In genomic region chr1:42463906-42464305, GRCh38 we compare ENCODE assay signal across 8 cellular contexts. TPM values are rescaled to one million over a fixed set of nuclear protein-coding genes. Genes with fewer than 3 reads are reported as not detected.
DNase-seq lines count a peak whose midpoint lies in the region; ATAC-seq and TF ChIP-seq lines count a peak whose summit lies in the region.

No MANE protein-coding gene starts in this region.

- H4K91ac ChIP-seq in IMR-90 (ENCODE audit: insufficient read depth, low read depth, low read length), result no peak overlapping the region

- no peaks in the 10 kb centered on the region for H3K27me3 Mint-ChIP-seq in natural killer cell treated with Interleukin-12 subunit alpha and Interleukin-12 subunit beta and Interleukin-15 and Interleukin-18, amount 100 ng/mL, for 72 hours

- in situ Hi-C loops in IMR-90 (cut with MboI; ENCODE audit: low sequenced_read_pairs), result no loop called here

- no peak overlapping the region for H2BK20ac ChIP-seq in IMR-90 (ENCODE audit: low read depth, low read length)

- CTCF ChIA-PET in IMR-90 (lab: Yijun Ruan, JAX), result no interaction called here

- peak overlapping the region; percentile 74 for H3K4me3 ChIP-seq in AG09309 (ENCODE audit: control insufficient read depth, low read depth, low read length)
- no peak overlapping the region for H3K4me3 ChIP-seq in IMR-90 (ENCODE audit: insufficient read depth, low read depth, low read length)
- H3K4me3 ChIP-seq in coronary artery, result peak overlapping the region; percentile 82

- H4K20me1 ChIP-seq in IMR-90 (ENCODE audit: insufficient read depth, low read length), result no peaks in the 10 kb centered on the region

- no TSS peak for BruUV-seq in IMR-90 (replicated peaks; lab: Mats Ljungman, UMichigan)

- dilution Hi-C loops in IMR-90 (cut with HindIII; ENCODE audit: low sequenced_read_pairs, unreplicated experiment), result no loop called here

- H3K4me2 ChIP-seq in IMR-90 (ENCODE audit: low read depth, low read length), result peak overlapping the region; percentile 74

- ATAC-seq in IMR-90 (ENCODE audit: low read depth), result no peak
- ATAC-seq in natural killer cell treated with Interleukin-12 subunit alpha and Interleukin-12 subunit beta and Interleukin-15 and Interleukin-18, amount 100 ng/mL, for 72 hours, result no peak
- ATAC-seq in HG03442 (IDR thresholded peaks at IDR 0.05; ENCODE audit: unreplicated experiment), result no peak

- H3K27me3 ChIP-seq in IMR-90 (ENCODE audit: control insufficient read depth, insufficient read depth, low read length), result peaks cover 2% of the 10 kb centered on the region; the same call in 1 of the 2 replicates

- no peak overlapping the region for H3K4ac ChIP-seq in IMR-90 (ENCODE audit: low read depth, low read length)

- H3K9ac ChIP-seq in IMR-90 (ENCODE audit: low read depth, low read length), result no peak overlapping the region; the same call in 1 of the 2 replicates

- H4K5ac ChIP-seq in IMR-90 (ENCODE audit: low read depth, low read length), result no peak overlapping the region

- no peak overlapping the region for H3K14ac ChIP-seq in IMR-90 (replicated peaks; ENCODE audit: low read depth, low read length)

- no peaks in the 10 kb centered on the region for H3K79me1 ChIP-seq in IMR-90 (ENCODE audit: low read depth in 1 of 2, low read length in 2 of 2)

- H2BK120ac ChIP-seq in IMR-90 (ENCODE audit: low read depth, low read length), result no peak overlapping the region

- no peak for TF ChIP-seq CTCF in AG09309 (IDR thresholded peaks at IDR 0.05; ENCODE audit: control insufficient read depth, insufficient read depth, low read depth, low read length, missing control alignments)
- TF ChIP-seq CTCF in IMR-90 (conservative IDR thresholded peaks at IDR 0.05; ENCODE audit: low read depth, low read length), result no peak
- no peak for TF ChIP-seq CTCF in coronary artery (IDR thresholded peaks at IDR 0.05)

- POLR2A ChIA-PET in IMR-90 (lab: Charles Lee; ENCODE audit: unreplicated experiment), result no interaction called here

- H3K27ac Mint-ChIP-seq in natural killer cell treated with Interleukin-12 subunit alpha and Interleukin-12 subunit beta and Interleukin-15 and Interleukin-18, amount 100 ng/mL, for 72 hours, result peak overlapping the region in 1 of 2 donors; percentile 59

- H3K4me3 Mint-ChIP-seq in natural killer cell treated with Interleukin-12 subunit alpha and Interleukin-12 subunit beta and Interleukin-15 and Interleukin-18, amount 100 ng/mL, for 72 hours, result peak overlapping the region; percentile 76

- DNase-seq in AG09309 (ENCODE audit: low read depth) (no peak), IMR-90 (no peak), coronary artery (ENCODE audit: low spot score) (no peak), retina (no peak), dermis blood vessel endothelial cell (no peak)
- no peak for DNase-seq in natural killer cell treated with Interleukin-12 subunit alpha and Interleukin-12 subunit beta and Interleukin-15 and Interleukin-18, amount 100 ng/mL, for 72 hours (ENCODE audit: low spot score)
- no peak for DNase-seq in stimulated activated CD4-positive, alpha-beta T cell treated with anti-CD3 and anti-CD28 coated beads, Interleukin-2, amount 100 ng/mL, for 24 hours

- H3K56ac ChIP-seq in IMR-90 (ENCODE audit: extremely low read depth, insufficient read depth, low read length), result no peak overlapping the region

- 0% methylated on average over 1 of the region's 3 CpGs; no CpG with 5 or more reads in 1 of the 2 experiments for WGBS in IMR-90 (ENCODE audit: extremely low coverage in 2 of 2, insufficient read length in 1 of 2), 2 experiments

- H3K9me1 ChIP-seq in IMR-90 (ENCODE audit: insufficient read depth, low read length), result no peaks in the 10 kb centered on the region

- TF ChIP-seq POLR2A in IMR-90 (IDR thresholded peaks at IDR 0.05; ENCODE audit: low read depth, low read length), result no peak

- H3K4me1 ChIP-seq in IMR-90 (ENCODE audit: control insufficient read depth, insufficient read depth, low read length), result no peaks in the 10 kb centered on the region

- intact Hi-C loops in IMR-90 (cut with micrococcal nuclease), result loop anchor here (2.0 to 5.0 kb wide), 2 partner anchors 193 to 317 kb away; partner anchors contain the start of gene PPIH

- H3K36me3 Mint-ChIP-seq in natural killer cell treated with Interleukin-12 subunit alpha and Interleukin-12 subunit beta and Interleukin-15 and Interleukin-18, amount 100 ng/mL, for 72 hours, result peaks cover 6% of the 10 kb centered on the region

- peaks cover 13 to 24% of the 10 kb centered on the region in 2 donors for H3K4me1 Mint-ChIP-seq in natural killer cell treated with Interleukin-12 subunit alpha and Interleukin-12 subunit beta and Interleukin-15 and Interleukin-18, amount 100 ng/mL, for 72 hours (ENCODE audit: low read depth in 2 of 2)

- no peak overlapping the region for H3K18ac ChIP-seq in IMR-90 (ENCODE audit: low read depth, low read length)

- H2AFZ ChIP-seq in IMR-90 (replicated peaks; ENCODE audit: low read length, poor library complexity), result peak overlapping the region; percentile 96

- TF ChIP-seq RAD21 in IMR-90 (IDR thresholded peaks at IDR 0.05; ENCODE audit: low read length), result no peak

- H4K8ac ChIP-seq in IMR-90 (ENCODE audit: low read depth in 2 of 2, low read length in 2 of 2), result no peak overlapping the region

- H2BK15ac ChIP-seq in IMR-90 (ENCODE audit: low read depth, low read length), result no peak overlapping the region

- H3K9me3 Mint-ChIP-seq in natural killer cell treated with Interleukin-12 subunit alpha and Interleukin-12 subunit beta and Interleukin-15 and Interleukin-18, amount 100 ng/mL, for 72 hours, result no peaks in the 10 kb centered on the region

- no peak overlapping the region for H3K23ac ChIP-seq in IMR-90 (ENCODE audit: low read depth, low read length)

- H2AK9ac ChIP-seq in IMR-90 (replicated peaks; ENCODE audit: low read depth, low read length, poor library complexity), result no peak overlapping the region

- no peaks in the 10 kb centered on the region for H3K36me3 ChIP-seq in IMR-90 (ENCODE audit: control insufficient read depth, insufficient read depth, low read length)

- no peak overlapping the region for H2BK5ac ChIP-seq in IMR-90 (ENCODE audit: low read depth, low read length, poor library complexity, severe bottlenecking)

- no peaks in the 10 kb centered on the region for H3K9me3 ChIP-seq in IMR-90 (ENCODE audit: control insufficient read depth, insufficient read depth, low read length)

- H3K27ac ChIP-seq in IMR-90 (ENCODE audit: insufficient read depth, low read length), result no peak overlapping the region
- no peak overlapping the region for H3K27ac ChIP-seq in coronary artery

- H2AK5ac ChIP-seq in IMR-90 (ENCODE audit: low read depth, low read length), result no peak overlapping the region

TF ChIP-seq in IMR-90, 13 proteins besides CTCF, POLR2A, EP300 and RAD21 (continues in another document):
- TF ChIP-seq CHD1 (IDR thresholded peaks at IDR 0.05; ENCODE audit: low read depth, low read length) (no peak), USF2 (IDR thresholded peaks at IDR 0.05; ENCODE audit: low read depth, low read length) (no peak), BHLHE40 (IDR thresholded peaks at IDR 0.05; ENCODE audit: low read depth, low read length) (no peak), MAFK (IDR thresholded peaks at IDR 0.05; ENCODE audit: low read depth, low read length) (no peak), SMC3 (IDR thresholded peaks at IDR 0.05; ENCODE audit: low read depth, low read length) (no peak), MAZ (IDR thresholded peaks at IDR 0.05; ENCODE audit: borderline replicate concordance, low read depth, low read length) (no peak), RCOR1 (IDR thresholded peaks at IDR 0.05; ENCODE audit: insufficient replicate concordance, low read length) (no peak), CEBPB (IDR thresholded peaks at IDR 0.05; ENCODE audit: low read depth, low read length) (no peak)
- TF ChIP-seq, protein P1, sequence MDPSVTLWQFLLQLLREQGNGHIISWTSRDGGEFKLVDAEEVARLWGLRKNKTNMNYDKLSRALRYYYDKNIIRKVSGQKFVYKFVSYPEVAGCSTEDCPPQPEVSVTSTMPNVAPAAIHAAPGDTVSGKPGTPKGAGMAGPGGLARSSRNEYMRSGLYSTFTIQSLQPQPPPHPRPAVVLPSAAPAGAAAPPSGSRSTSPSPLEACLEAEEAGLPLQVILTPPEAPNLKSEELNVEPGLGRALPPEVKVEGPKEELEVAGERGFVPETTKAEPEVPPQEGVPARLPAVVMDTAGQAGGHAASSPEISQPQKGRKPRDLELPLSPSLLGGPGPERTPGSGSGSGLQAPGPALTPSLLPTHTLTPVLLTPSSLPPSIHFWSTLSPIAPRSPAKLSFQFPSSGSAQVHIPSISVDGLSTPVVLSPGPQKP (IDR thresholded peaks at IDR 0.05; ENCODE audit: borderline replicate concordance, low read depth, low read length), result no peak

RNA-seq across cellular contexts. Expression of gene CCDC30, which starts 0.8 kb away (rescaled TPM):
- total RNA-seq in IMR-90 (2012; rRNA removed), result under 0.01 and 0.18 TPM in 2 replicates
- polyA plus RNA-seq in IMR-90 (2012; rRNA removed), result 0.14 and 0.17 TPM in 2 replicates
- polyA plus RNA-seq in IMR-90 (2012; cell fraction: cytosol; rRNA removed), result 0.01 TPM in 1 of 2 replicates, not detected in the other
- 0.16 and 0.45 TPM in 2 replicates for polyA plus RNA-seq in IMR-90 (2012; cell fraction: nucleus; rRNA removed; ENCODE audit: low replicate concordance)
- 1 to 10 TPM in 1 of 2 donors, under 1 TPM in 1; 0.76 to 2.6 TPM for total RNA-seq in natural killer cell treated with Interleukin-12 subunit alpha and Interleukin-12 subunit beta and Interleukin-15 and Interleukin-18, amount 100 ng/mL, for 72 hours
- total RNA-seq in dermis blood vessel endothelial cell, result 0.28 and 0.68 TPM in 2 replicates

RNA-seq across cellular contexts. Expression of gene PPCS, which starts 7.6 kb away (rescaled TPM):
- total RNA-seq in IMR-90 (2012; rRNA removed), result 8.2 and 13.6 TPM in 2 replicates
- 15.3 and 18.9 TPM in 2 replicates for polyA plus RNA-seq in IMR-90 (2012; rRNA removed)
- polyA plus RNA-seq in IMR-90 (2012; cell fraction: cytosol; rRNA removed), result 10.3 and 18.4 TPM in 2 replicates
- 11.0 and 16.6 TPM in 2 replicates for polyA plus RNA-seq in IMR-90 (2012; cell fraction: nucleus; rRNA removed; ENCODE audit: low replicate concordance)
- total RNA-seq in natural killer cell treated with Interleukin-12 subunit alpha and Interleukin-12 subunit beta and Interleukin-15 and Interleukin-18, amount 100 ng/mL, for 72 hours, result 10 to 100 TPM; 26.4 to 31.3 TPM
- 46.9 and 53.8 TPM in 2 replicates for total RNA-seq in dermis blood vessel endothelial cell

RNA-seq across cellular contexts. Expression of gene ZMYND12, which starts 8.1 kb away (rescaled TPM):
- under 0.01 TPM in 1 of 2 replicates, not detected in the other for total RNA-seq in IMR-90 (2012; rRNA removed)
- polyA plus RNA-seq in IMR-90 (2012; rRNA removed), result 0.03 TPM in 1 of 2 replicates, not detected in the other
- 0.07 TPM in 1 of 2 replicates, not detected in the other for polyA plus RNA-seq in IMR-90 (2012; cell fraction: cytosol; rRNA removed)
- polyA plus RNA-seq in IMR-90 (2012; cell fraction: nucleus; rRNA removed; ENCODE audit: low replicate concordance), result 0.11 TPM in 1 of 2 replicates, not detected in the other
- not detected for total RNA-seq in natural killer cell treated with Interleukin-12 subunit alpha and Interleukin-12 subunit beta and Interleukin-15 and Interleukin-18, amount 100 ng/mL, for 72 hours
- 0.47 and 1.0 TPM in 2 replicates for total RNA-seq in dermis blood vessel endothelial cell
